11 cellular contexts compared by ENCODE assay signal in the genomic region with DNA sequence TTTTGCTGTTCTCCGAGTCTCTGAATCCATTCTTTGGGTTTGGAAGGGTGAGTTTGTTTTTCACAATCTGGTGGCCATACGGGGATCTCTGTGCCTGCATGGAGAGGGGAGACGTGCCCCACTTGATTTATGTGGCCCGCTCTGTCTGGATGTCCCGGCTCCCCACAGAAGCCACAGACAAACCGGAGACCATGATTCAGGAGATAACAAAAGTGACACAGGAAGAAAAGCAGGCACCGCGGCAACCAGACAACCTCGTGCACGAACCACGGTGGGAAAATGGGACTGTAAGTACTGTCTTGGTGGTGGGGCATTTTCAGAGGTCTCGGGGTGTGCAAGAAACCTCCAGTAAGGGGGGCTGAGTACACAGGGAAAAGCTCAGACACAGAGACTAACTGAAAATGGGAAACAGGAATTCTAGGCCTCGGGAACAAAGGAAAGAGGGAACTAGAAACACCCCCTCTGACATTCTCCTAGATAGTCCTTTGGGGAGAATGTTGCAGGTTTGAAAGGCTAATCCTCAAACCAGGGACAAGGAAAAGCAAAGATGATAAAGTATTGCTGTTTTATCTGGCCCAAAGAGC. TPM values are rescaled to one million over a fixed set of nuclear protein-coding genes. Genes with fewer than 3 reads are reported as not detected.
DNase-seq lines count a peak whose midpoint lies in the region; ATAC-seq, FAIRE-seq and TF ChIP-seq lines count a peak whose summit lies in the region.
"Had no signal": no experiment of that assay in that cellular context is flagged by ENCODE, and none has a peak within 500 bp of the region (broad histone marks: within the 10 kb centered on the region; RNA-seq: fewer than 3 reads in every experiment).

No MANE protein-coding gene starts in this region.

- H3K27me3 ChIP-seq in spleen (replicated peaks in 1 of 7) = peaks cover 0 to 53% (median 0%) of the 10 kb centered on the region in 7 donors

- no peaks in the 10 kb centered on the region for H3K36me3 ChIP-seq in spleen

- H3K27ac ChIP-seq in spleen = no peak overlapping the region
- H3K27ac ChIP-seq: RWPE1 had no signal

- FAIRE-seq in GM19239 (lab: Jason Lieb, UNC) = peak; percentile 79

- no peak for TF ChIP-seq CTCF in spleen (IDR thresholded peaks at IDR 0.05 in 8 of 11, conservative IDR thresholded peaks at IDR 0.05 in 3 of 11)

- DNase-seq in GM19239 (ENCODE audit: insufficient read length, low spot score) = no peak
- peak; percentile 29 to 38 for DNase-seq in activated CD4-positive, alpha-beta T cell treated with anti-CD3 and anti-CD28 coated beads for 4 hours
- DNase-seq in effector CD4-positive, alpha-beta T cell = peak; percentile 44
- peak; percentile 36 to 39 for DNase-seq in stimulated activated CD4-positive, alpha-beta T cell treated with anti-CD3 and anti-CD28 coated beads, Interleukin-2, amount 100 ng/mL, for 24 hours
- no peak for DNase-seq in ureter (ENCODE audit: low spot score)
- DNase-seq in posterior cingulate gyrus = no peak
- no peak for DNase-seq in spleen
- DNase-seq: DMS79 treated with DMSO at 0.1 percent for 48 hours, NCI-H1092 treated with DMSO at 0.1 percent for 48 hours had no signal

- peaks cover 3 to 45% (median 23%) of the 10 kb centered on the region in 6 donors for H3K4me1 ChIP-seq in spleen

- intact Hi-C loops in posterior cingulate gyrus (cut with DNase I) = no loop called here
- intact Hi-C loops in spleen (cut with DNase I; ENCODE audit: low total_unique reads) = no loop called here

- peak overlapping the region in 1 of 8 donors; percentile 23 for H3K4me3 ChIP-seq in spleen

- TF ChIP-seq POLR2A in spleen (IDR thresholded peaks at IDR 0.05) = no peak

- ATAC-seq in GM21367 (IDR thresholded peaks at IDR 0.05; ENCODE audit: unreplicated experiment) = no peak

- H3K9me3 ChIP-seq in spleen = no peaks in the 10 kb centered on the region

- WGBS in spleen, 5 donors = 26 to 42% (median 28%) methylated on average over 13 of the region's 13 CpGs

RNA-seq across cellular contexts. Expression of a gene that starts 22.1 kb away (rescaled TPM):
- 14.7 TPM for total RNA-seq in ureter
- total RNA-seq in spleen = 10 to 100 TPM; 28.9 to 56.9 (median 39.5) TPM
- polyA plus RNA-seq in spleen = 10 to 100 TPM in 2 of 3 donors, 1 to 10 TPM in 1; 8.6 to 15.6 (median 10.8) TPM

RNA-seq across cellular contexts. Expression of a gene that starts 35.8 kb away (rescaled TPM):
- total RNA-seq in ureter (52.7 TPM), spleen (10 to 100 TPM; 19.4 to 52.6 (median 35.0) TPM)
- polyA plus RNA-seq in spleen = 10 to 100 TPM; 13.1 to 28.6 (median 28.5) TPM

Comparison
In these comparisons a context has a peak if more than half of its experiments do, and no peak if none do; other contexts are left out.
1. DNase-seq: peak in activated CD4-positive, alpha-beta T cell treated with anti-CD3 and anti-CD28 coated beads for 4 hours (2 of 2), effector CD4-positive, alpha-beta T cell (single experiment) and stimulated activated CD4-positive, alpha-beta T cell treated with anti-CD3 and anti-CD28 coated beads, Interleukin-2, amount 100 ng/mL, for 24 hours (2 of 2); none in GM19239 (single experiment), ureter (single experiment), posterior cingulate gyrus (0 of 10) and spleen (single experiment).